In genomic region chr2:80292474-80292873, GRCh38 we compare ENCODE assay signal across 24 cellular contexts. TPM values are rescaled to one million over a fixed set of nuclear protein-coding genes. Genes with fewer than 3 reads are reported as not detected.
"Had no signal": no experiment of that assay in that cellular context is flagged by ENCODE, and none has a peak within 500 bp of the region (broad histone marks: within the 10 kb centered on the region; RNA-seq: fewer than 3 reads in every experiment).

No MANE protein-coding gene starts in this region.

- FAIRE-seq: endometrium, keratinocyte had no signal

- H3K27ac Mint-ChIP-seq: activated naive CD4-positive, alpha-beta T cell treated with anti-CD3 and anti-CD28 coated beads, Interleukin-2, amount 50 U/mL, for 24 hours; dendritic cell treated with granulocyte-macrophage colony-stimulating factor and Interleukin-4, amounts not matched to agents 40 ng/mL and 50 ng/mL, for 4 days; naive thymus-derived CD8-positive, alpha-beta T cell; neural progenitor cell; WTC11 had no signal

- H3K27me3 Mint-ChIP-seq: activated naive CD4-positive, alpha-beta T cell treated with anti-CD3 and anti-CD28 coated beads, Interleukin-2, amount 50 U/mL, for 24 hours had no signal

- H3K27me3 ChIP-seq: body of pancreas, cardiac muscle cell, neural progenitor cell, spleen, testis, vagina had no signal

- H3K4me1 Mint-ChIP-seq: activated naive CD4-positive, alpha-beta T cell treated with anti-CD3 and anti-CD28 coated beads, Interleukin-2, amount 50 U/mL, for 24 hours; naive thymus-derived CD8-positive, alpha-beta T cell had no signal

- H3K36me3 Mint-ChIP-seq: activated naive CD4-positive, alpha-beta T cell treated with anti-CD3 and anti-CD28 coated beads, Interleukin-2, amount 50 U/mL, for 24 hours; naive thymus-derived CD8-positive, alpha-beta T cell; neural progenitor cell; WTC11 had no signal

- H3K4me3 Mint-ChIP-seq: activated naive CD4-positive, alpha-beta T cell treated with anti-CD3 and anti-CD28 coated beads, Interleukin-2, amount 50 U/mL, for 24 hours; dendritic cell treated with granulocyte-macrophage colony-stimulating factor and Interleukin-4, amounts not matched to agents 40 ng/mL and 50 ng/mL, for 4 days; naive thymus-derived CD8-positive, alpha-beta T cell; neural progenitor cell; WTC11 had no signal

- H3K4me1 ChIP-seq: body of pancreas, spleen, testis, vagina had no signal

- H3K4me3 ChIP-seq: body of pancreas, cardiac muscle cell, heart right ventricle, lung, neural progenitor cell, spleen, testis, vagina had no signal

- H3K27ac ChIP-seq: body of pancreas, cardiac muscle cell, heart right ventricle, neural progenitor cell, spleen, testis, vagina had no signal

- DNase-seq: activated gamma-delta T cell treated with Interleukin-2 at 50 U/mL for 16 hours; activated T-cell treated with anti-CD3 and anti-CD28 coated beads, Interleukin-2, amount 50 U/mL, for 1 hour; body of pancreas; effector CD4-positive, alpha-beta T cell; erythroblast; foreskin fibroblast; heart right ventricle; naive thymus-derived CD8-positive, alpha-beta T cell; spleen; stimulated activated CD4-positive, alpha-beta T cell treated with anti-CD3 and anti-CD28 coated beads, Interleukin-4, amount 100 ng/mL, for 1 hour; stimulated activated naive CD4-positive, alpha-beta T cell; testis; trophoblast cell had no signal

- H3K36me3 ChIP-seq: cardiac muscle cell, heart right ventricle, neural progenitor cell, spleen, vagina had no signal

- H3K9me3 Mint-ChIP-seq: dendritic cell treated with granulocyte-macrophage colony-stimulating factor and Interleukin-4, amounts not matched to agents 40 ng/mL and 50 ng/mL, for 4 days; neural progenitor cell; WTC11 had no signal

- H3K9me3 ChIP-seq: body of pancreas, heart right ventricle, spleen, testis, vagina had no signal

RNA-seq across cellular contexts. Expression of gene LRRTM1, which starts 12.1 kb away (rescaled TPM):
- total RNA-seq: body of pancreas; fibroblast of lung; mesenteric fat pad; naive thymus-derived CD8-positive, alpha-beta T cell; spleen had no signal
- polyA plus RNA-seq: fibroblast of lung; keratinocyte; naive thymus-derived CD8-positive, alpha-beta T cell had no signal
